Comparison of ENCODE assay signal across 22 cellular contexts in the genomic region with DNA sequence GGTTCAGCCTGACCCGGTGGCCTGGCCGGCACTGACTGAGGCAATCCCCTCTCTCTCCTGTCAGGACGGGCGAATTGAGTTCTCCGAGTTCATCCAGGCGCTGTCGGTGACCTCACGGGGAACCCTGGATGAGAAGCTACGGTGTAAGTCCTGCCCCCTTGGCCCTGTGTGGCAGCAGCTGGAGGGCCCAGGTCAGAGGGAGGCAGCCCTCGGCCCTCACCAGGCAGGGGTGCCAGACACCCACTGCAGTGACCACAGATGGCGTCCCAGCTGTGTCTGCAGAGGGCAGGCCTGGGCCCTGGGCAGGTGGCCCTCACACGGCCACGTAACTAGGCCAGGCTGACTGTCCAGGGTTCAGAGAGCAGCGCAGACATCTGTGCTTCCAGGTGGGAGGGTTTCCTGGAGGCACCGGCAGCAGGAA. TPM values are rescaled to one million over a fixed set of nuclear protein-coding genes. Genes with fewer than 3 reads are reported as not detected.
A peak's percentile ranks its signal among the peaks of the same experiment; 100 is the strongest.
DNase-seq lines count a peak whose midpoint lies in the region; FAIRE-seq and TF ChIP-seq lines count a peak whose summit lies in the region.
"Had no signal": no experiment of that assay in that cellular context is flagged by ENCODE, and none has a peak within 500 bp of the region (broad histone marks: within the 10 kb centered on the region; RNA-seq: fewer than 3 reads in every experiment).

No MANE protein-coding gene starts in this region.

- CTCF ChIA-PET in H1 (lab: Charles Lee; ENCODE audit: partially characterized antibody) = interaction anchor here (0.6 to 2.6 kb wide), 17 partner anchors 11 to 141 kb away, joined by 3 to 10 read pairs (median 4); no protein-coding TSS in a partner anchor

- no peak for FAIRE-seq in H1 (lab: Jason Lieb, UNC)
- FAIRE-seq: A204.1, RCC 7860 had no signal

- H3K56ac ChIP-seq in H1 (replicated peaks; ENCODE audit: insufficient read length, low read depth, low read length) = no peak overlapping the region

- intact Hi-C loops in vagina (cut with DNase I) = no loop called here

- H2BK12ac ChIP-seq in H1 (ENCODE audit: low read depth, low read length) = no peak overlapping the region

- H3K18ac ChIP-seq in H1 (ENCODE audit: extremely low read depth, low read length) = no peak overlapping the region

- no peak overlapping the region for H3K4me3 Mint-ChIP-seq in neural progenitor cell
- H3K4me3 Mint-ChIP-seq: activated CD4-positive, alpha-beta T cell treated with anti-CD3 and anti-CD28 coated beads, Interleukin-2, amount 10 ng/mL, durations not matched to agents 7 days and 5 days had no signal

- H3K27ac Mint-ChIP-seq in neural progenitor cell = no peak overlapping the region
- H3K27ac Mint-ChIP-seq: activated CD4-positive, alpha-beta T cell treated with anti-CD3 and anti-CD28 coated beads, Interleukin-2, amount 10 ng/mL, durations not matched to agents 7 days and 5 days had no signal

- H4K5ac ChIP-seq in H1 (ENCODE audit: insufficient read length, low read depth, low read length) = no peak overlapping the region

- H3K79me1 ChIP-seq in H1 (ENCODE audit: low read depth, low read length) = peaks cover 3% of the 10 kb centered on the region; the same call in 1 of the 2 replicates

- H2BK5ac ChIP-seq in H1 (ENCODE audit: low read depth, low read length) = peak overlapping the region; percentile 5; the same call in 1 of the 2 replicates

- no peak for TF ChIP-seq EP300 in H1 (IDR thresholded peaks at IDR 0.05; ENCODE audit: borderline replicate concordance in 1 of 2, low read depth in 2 of 2, low read length in 2 of 2)

- H4K91ac ChIP-seq in H1 (replicated peaks; ENCODE audit: insufficient read length, low read length) = no peak overlapping the region

- H3K9me3 ChIP-seq in H1 (ENCODE audit: insufficient read depth in 2 of 2, low read depth in 1 of 2, low read length in 1 of 2) = no peaks in the 10 kb centered on the region
- H3K9me3 ChIP-seq in neural progenitor cell (ENCODE audit: low read depth) = no peaks in the 10 kb centered on the region
- H3K9me3 ChIP-seq in vagina = no peaks in the 10 kb centered on the region
- H3K9me3 ChIP-seq in BE2C = no peaks in the 10 kb centered on the region
- H3K9me3 ChIP-seq: ascending aorta had no signal

- H3K23me2 ChIP-seq in H1 (ENCODE audit: low read depth, low read length) = no peaks in the 10 kb centered on the region

- TF ChIP-seq POLR2A in H1 (IDR thresholded peaks at IDR 0.05; ENCODE audit: control extremely low read depth in 1 of 2, low read depth in 2 of 2, low read length in 2 of 2) (no peak), vagina (IDR thresholded peaks at IDR 0.05) (no peak)

- H3K79me2 ChIP-seq in H1 (ENCODE audit: control insufficient read depth in 1 of 2, insufficient read depth in 2 of 2, low read length in 2 of 2) (no peaks in the 10 kb centered on the region), neural progenitor cell (ENCODE audit: low read depth) (no peaks in the 10 kb centered on the region)

- POLR2A ChIA-PET in H1 (lab: Charles Lee; ENCODE audit: partially characterized antibody) = interaction anchor here (0.9 to 1.5 kb wide), 2 partner anchors 19 to 45 kb away, joined by 3 to 5 read pairs; no protein-coding TSS in a partner anchor

- no peak overlapping the region for H2BK15ac ChIP-seq in H1 (ENCODE audit: low read length)

- TF ChIP-seq CTCF in H1 (IDR thresholded peaks at IDR 0.05; ENCODE audit: control extremely low read depth in 1 of 3, insufficient read depth in 1 of 3, low read depth in 1 of 3, low read length in 3 of 3) = no peak
- TF ChIP-seq CTCF in neural progenitor cell (IDR thresholded peaks at IDR 0.05) = no peak
- no peak for TF ChIP-seq CTCF in vagina (IDR thresholded peaks at IDR 0.05)
- no peak for TF ChIP-seq CTCF in BE2C (IDR thresholded peaks at IDR 0.05; ENCODE audit: low read depth, low read length)

- no peak overlapping the region for H4K8ac ChIP-seq in H1 (ENCODE audit: extremely low read depth, insufficient read depth, low read length)

- H3K23ac ChIP-seq in H1 (ENCODE audit: insufficient read length) = no peak overlapping the region

- H3K36me3 ChIP-seq in H1 (ENCODE audit: control insufficient read depth in 2 of 4, insufficient read depth in 4 of 4, low read length in 3 of 4) (peaks cover 0 to 7% (median 2%) of the 10 kb centered on the region in 4 experiments; a peak in 4 of 8 replicates), neural progenitor cell (no peaks in the 10 kb centered on the region), vagina (peaks cover 0 to 4% of the 10 kb centered on the region in 2 donors), BE2C (peaks cover 35% of the 10 kb centered on the region)

- H3K27ac ChIP-seq in H1 (ENCODE audit: low read depth, low read length) (no peak overlapping the region), neural progenitor cell (peak overlapping the region; percentile 41), vagina (peak overlapping the region; percentile 42)
- H3K27ac ChIP-seq: ascending aorta, KMS-11 had no signal

- peaks cover 23% of the 10 kb centered on the region for H3K4me1 Mint-ChIP-seq in neural progenitor cell
- H3K4me1 Mint-ChIP-seq: activated CD4-positive, alpha-beta T cell treated with anti-CD3 and anti-CD28 coated beads, Interleukin-2, amount 10 ng/mL, durations not matched to agents 7 days and 5 days had no signal

- peaks cover 16% of the 10 kb centered on the region for H3F3A ChIP-seq in neural progenitor cell (ENCODE audit: low read depth)

- H2AK5ac ChIP-seq in H1 (ENCODE audit: low read depth, low read length) = peak overlapping the region; percentile 48; the same call in 1 of the 2 replicates

- H3K9ac ChIP-seq in H1 (replicated peaks in 1 of 4; ENCODE audit: extremely low read depth in 1 of 4, low read depth in 3 of 4, low read length in 3 of 4) (no peak overlapping the region), neural progenitor cell (no peak overlapping the region)
- H3K9ac ChIP-seq: KMS-11 had no signal

- H3K4me2 ChIP-seq in H1 (ENCODE audit: insufficient read depth in 1 of 2, low read depth in 2 of 2, low read length in 2 of 2) (no peak overlapping the region), neural progenitor cell (no peak overlapping the region)
- H3K4me2 ChIP-seq: KMS-11 had no signal

- DNase-seq in NCI-H82 (lab: John Stamatoyannopoulos, UW) (peak; percentile 27), NCI-H82 treated with DMSO at 0.1 percent for 48 hours (lab: John Stamatoyannopoulos, UW; ENCODE audit: unreplicated experiment) (no peak), H1 (ENCODE audit: low read depth in 1 of 2, low spot score in 2 of 2) (no peak), neural progenitor cell (ENCODE audit: low spot score) (no peak), vagina (ENCODE audit: extremely low spot score in 2 of 2) (no peak), COLO668 (lab: John Stamatoyannopoulos, UW; ENCODE audit: unreplicated experiment) (no peak), BE2C (no peak), epidermal melanocyte (ENCODE audit: insufficient read length, low spot score) (no peak)
- DNase-seq: activated CD4-positive, alpha-beta T cell treated with anti-CD3 and anti-CD28 coated beads, Interleukin-2, amount 10 ng/mL, durations not matched to agents 7 days and 5 days; activated CD8-positive, alpha-beta memory T cell treated with anti-CD3 and anti-CD28 coated beads, Interleukin-2, amount 50 U/mL, for 48 hours; hypothalamus; NCI-H2081; NCI-H69; stimulated activated CD4-positive, alpha-beta T cell treated with anti-CD3 and anti-CD28 coated beads, Interleukin-1b, Interleukin-23, amount 100 ng/mL, for 48 hours; SW 1271 had no signal

- H3K9me3 Mint-ChIP-seq in neural progenitor cell = no peaks in the 10 kb centered on the region
- H3K9me3 Mint-ChIP-seq: activated CD4-positive, alpha-beta T cell treated with anti-CD3 and anti-CD28 coated beads, Interleukin-2, amount 10 ng/mL, durations not matched to agents 7 days and 5 days had no signal

- H3K14ac ChIP-seq in H1 (ENCODE audit: insufficient read length) = no peak overlapping the region

- peaks cover 0 to 14% (median under 1%) of the 10 kb centered on the region in 4 experiments; a peak in 5 of 7 replicates for H3K4me1 ChIP-seq in H1 (replicated peaks in 1 of 4; ENCODE audit: control insufficient read depth in 3 of 4, insufficient read depth in 4 of 4, low read length in 3 of 4)
- H3K4me1 ChIP-seq in neural progenitor cell = peaks cover 13% of the 10 kb centered on the region
- peaks cover 23% of the 10 kb centered on the region for H3K4me1 ChIP-seq in vagina
- H3K4me1 ChIP-seq in BE2C = peaks cover 27% of the 10 kb centered on the region

- H2BK20ac ChIP-seq in H1 (ENCODE audit: low read length) = no peak overlapping the region

- H3K27me3 Mint-ChIP-seq in neural progenitor cell (ENCODE audit: insufficient read depth, low read depth) = peaks cover 6% of the 10 kb centered on the region
- H3K27me3 Mint-ChIP-seq: activated CD4-positive, alpha-beta T cell treated with anti-CD3 and anti-CD28 coated beads, Interleukin-2, amount 10 ng/mL, durations not matched to agents 7 days and 5 days had no signal

- no peak overlapping the region for H3K4me3 ChIP-seq in H1 (ENCODE audit: extremely low read depth in 1 of 4, insufficient read depth in 2 of 4, low read depth in 3 of 4, low read length in 4 of 4)
- H3K4me3 ChIP-seq in neural progenitor cell = no peak overlapping the region
- H3K4me3 ChIP-seq in vagina = no peak overlapping the region
- H3K4me3 ChIP-seq in BE2C (ENCODE audit: low read depth, low read length) = no peak overlapping the region
- H3K4me3 ChIP-seq: ascending aorta had no signal

- no peaks in the 10 kb centered on the region for H3K27me3 ChIP-seq in H1 (replicated peaks in 1 of 4; ENCODE audit: control insufficient read depth in 3 of 4, extremely low read depth in 1 of 4, insufficient read depth in 3 of 4, low read length in 3 of 4)
- no peaks in the 10 kb centered on the region for H3K27me3 ChIP-seq in neural progenitor cell
- no peaks in the 10 kb centered on the region for H3K27me3 ChIP-seq in vagina
- H3K27me3 ChIP-seq in BE2C = no peaks in the 10 kb centered on the region
- H3K27me3 ChIP-seq: ascending aorta had no signal

- H2AFZ ChIP-seq in H1 (ENCODE audit: low read length) (no peak overlapping the region), neural progenitor cell (replicated peaks) (no peak overlapping the region)

- no peak for TF ChIP-seq RAD21 in H1 (IDR thresholded peaks at IDR 0.05 in 1 of 2, conservative IDR thresholded peaks at IDR 0.05 in 1 of 2; ENCODE audit: low read depth in 2 of 2, low read length in 2 of 2)

- no peak overlapping the region for H2BK120ac ChIP-seq in H1 (replicated peaks; ENCODE audit: low read depth, low read length)

- H4K20me1 ChIP-seq in H1 (replicated peaks in 1 of 2; ENCODE audit: control insufficient read depth in 1 of 2, insufficient read depth in 2 of 2, low read length in 2 of 2) (peaks cover 0 to 4% of the 10 kb centered on the region in 2 experiments), neural progenitor cell (ENCODE audit: low read depth) (peaks cover 13% of the 10 kb centered on the region)

- peaks cover 4% of the 10 kb centered on the region for H3K36me3 Mint-ChIP-seq in neural progenitor cell

- 95% methylated on average over 14 of the region's 15 CpGs; no CpG with 5 or more reads in 1 of the 2 experiments for WGBS in H1 (ENCODE audit: extremely low coverage in 1 of 2, insufficient coverage in 1 of 2, insufficient read length in 1 of 2, insufficient replicate concordance in 2 of 2, low coverage in 1 of 2, low lambda C conversion rate in 2 of 2, missing lambda C conversion rate in 1 of 2), 2 experiments

- H3K4ac ChIP-seq in H1 (replicated peaks; ENCODE audit: insufficient read length, low read depth, low read length) = no peak overlapping the region

RNA-seq across cellular contexts. Expression of gene HMCN2, which starts 45.9 kb away (rescaled TPM):
- total RNA-seq in H1 (2021; fragmentation: NEBNext Ultra II Directional; extraction: Animal tissue kit (Norgen Biotek cat#: 25700)) = 7.9 and 9.1 TPM in 2 replicates
- 5.0 and 8.3 TPM in 2 replicates for polyA plus RNA-seq in H1 (2011; rRNA removed)
- polyA plus RNA-seq in H1 (2011; cell fraction: cytosol; rRNA removed) = 6.4 TPM
- polyA plus RNA-seq in H1 (2011; cell fraction: nucleus; rRNA removed) = 60.8 TPM
- polyA plus RNA-seq in H1 (2012, experiment 1 of 2) = 3.3 to 10.7 TPM (median 7.7 TPM) in 4 replicates
- polyA plus RNA-seq in H1 (2012, experiment 2 of 2) = 2.3 TPM
- polyA plus RNA-seq in H1 (2013, experiment 1 of 2) = 3.8 TPM
- 2.5 TPM for polyA plus RNA-seq in H1 (2013, experiment 2 of 2)
- polyA minus RNA-seq in H1 (2011; rRNA and poly(A)+ RNA removed) = 4.6 and 7.6 TPM in 2 replicates
- 9.8 TPM for polyA minus RNA-seq in H1 (2011; cell fraction: cytosol; rRNA and poly(A)+ RNA removed)
- polyA minus RNA-seq in H1 (2011; cell fraction: nucleus; rRNA and poly(A)+ RNA removed) = 25.3 TPM
- total RNA-seq in neural progenitor cell (ENCODE audit: low replicate concordance) = 0.15 and 0.40 TPM in 2 replicates
- 5.2 TPM for total RNA-seq in vagina
- 4.1 TPM for polyA plus RNA-seq in BE2C (2012; ENCODE audit: insufficient read depth, insufficient read length, low read depth)
- total RNA-seq: activated CD4-positive, alpha-beta T cell treated with anti-CD3 and anti-CD28 coated beads, Interleukin-2, amount 10 ng/mL, durations not matched to agents 7 days and 5 days; fibroblast of villous mesenchyme; kidney epithelial cell; mononuclear cell had no signal

RNA-seq across cellular contexts. Expression of gene NCS1, which starts 47.5 kb away (rescaled TPM):
- 42.4 and 47.6 TPM in 2 replicates for total RNA-seq in H1 (2021; fragmentation: NEBNext Ultra II Directional; extraction: Animal tissue kit (Norgen Biotek cat#: 25700))
- 32.1 and 34.7 TPM in 2 replicates for polyA plus RNA-seq in H1 (2011; rRNA removed)
- polyA plus RNA-seq in H1 (2011; cell fraction: cytosol; rRNA removed) = 26.7 TPM
- 26.4 TPM for polyA plus RNA-seq in H1 (2011; cell fraction: nucleus; rRNA removed)
- polyA plus RNA-seq in H1 (2012, experiment 1 of 2) = 18.9 to 22.5 TPM (median 21.6 TPM) in 4 replicates
- polyA plus RNA-seq in H1 (2012, experiment 2 of 2) = 23.1 TPM
- polyA plus RNA-seq in H1 (2013, experiment 1 of 2) = 20.3 TPM
- 20.5 TPM for polyA plus RNA-seq in H1 (2013, experiment 2 of 2)
- polyA minus RNA-seq in H1 (2011; rRNA and poly(A)+ RNA removed) = 22.8 and 24.3 TPM in 2 replicates
- 20.1 TPM for polyA minus RNA-seq in H1 (2011; cell fraction: cytosol; rRNA and poly(A)+ RNA removed)
- 9.9 TPM for polyA minus RNA-seq in H1 (2011; cell fraction: nucleus; rRNA and poly(A)+ RNA removed)
- total RNA-seq in neural progenitor cell (ENCODE audit: low replicate concordance) = 16.0 and 28.5 TPM in 2 replicates
- total RNA-seq in vagina = 20.4 TPM
- polyA plus RNA-seq in BE2C (2012; ENCODE audit: insufficient read depth, insufficient read length, low read depth) = 82.1 TPM
